In the genomic region with DNA sequence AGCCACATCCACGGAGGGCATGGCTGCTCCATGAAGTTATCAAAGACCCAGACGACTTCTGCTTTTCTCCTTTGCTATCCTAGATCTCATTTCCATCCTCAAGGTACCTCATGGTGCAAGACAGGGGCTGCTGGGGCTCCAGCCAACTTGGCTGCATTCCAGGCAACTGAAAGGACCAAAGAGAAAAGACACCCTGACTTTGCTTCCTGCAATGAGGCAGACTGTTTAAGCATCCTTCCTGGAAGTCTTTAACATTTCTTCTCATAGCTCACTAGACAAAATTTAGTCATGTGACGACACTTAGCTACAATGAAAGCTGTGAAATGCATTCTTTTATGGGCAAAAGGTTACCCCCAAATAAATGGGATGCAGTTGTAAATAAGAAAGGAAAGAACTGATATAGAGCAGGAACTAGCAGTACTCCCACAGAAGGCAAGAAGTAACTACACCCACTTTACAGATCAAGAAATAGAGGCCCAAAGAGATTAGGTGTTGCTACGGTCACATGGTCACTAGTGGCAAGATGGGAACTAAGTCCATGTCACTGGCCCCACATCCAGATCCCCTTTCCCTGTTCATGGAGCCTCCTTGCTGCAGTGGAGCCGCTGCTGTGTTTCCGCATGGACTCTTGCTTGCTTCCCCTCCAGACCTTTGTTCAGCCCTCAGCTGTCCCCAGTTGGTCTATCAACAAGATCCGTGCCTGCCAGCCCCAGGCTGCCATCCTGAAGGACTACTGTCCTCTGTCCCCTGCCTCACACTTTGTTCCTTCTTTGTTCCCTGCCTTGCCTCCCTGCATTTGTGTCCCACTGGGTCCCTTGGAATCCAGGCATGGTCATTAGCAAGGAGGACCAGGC, we compare ENCODE assay signal across 1 cellular context.
TF ChIP-seq lines count a peak whose summit lies in the region.

No MANE protein-coding gene starts in this region.

TF ChIP-seq in K562, 482 proteins besides CTCF, POLR2A, EP300 and RAD21 (continues in another document):
- no peak for TF ChIP-seq KAT2B (IDR thresholded peaks at IDR 0.05; ENCODE audit: low read depth, low read length)
- TF ChIP-seq SMARCA5 (IDR thresholded peaks at IDR 0.05) = peak; percentile 86; the same call in 1 of the 2 replicates
- TF ChIP-seq CREM (IDR thresholded peaks at IDR 0.05; ENCODE audit: low read depth) = no peak
- TF ChIP-seq ARNT (IDR thresholded peaks at IDR 0.05) = no peak
- no peak for TF ChIP-seq BHLHE40 (IDR thresholded peaks at IDR 0.05; ENCODE audit: low read length)
- TF ChIP-seq TCF3 (CRISPR knock-in tag; IDR thresholded peaks at IDR 0.05) = no peak
- TF ChIP-seq KDM4B (IDR thresholded peaks at IDR 0.05; ENCODE audit: borderline replicate concordance in 2 of 2, low read depth in 1 of 2) = no peak
- peak; percentile 91 for TF ChIP-seq SPI1 (IDR thresholded peaks at IDR 0.05; ENCODE audit: borderline replicate concordance, low read depth, low read length)
- TF ChIP-seq, protein P1, sequence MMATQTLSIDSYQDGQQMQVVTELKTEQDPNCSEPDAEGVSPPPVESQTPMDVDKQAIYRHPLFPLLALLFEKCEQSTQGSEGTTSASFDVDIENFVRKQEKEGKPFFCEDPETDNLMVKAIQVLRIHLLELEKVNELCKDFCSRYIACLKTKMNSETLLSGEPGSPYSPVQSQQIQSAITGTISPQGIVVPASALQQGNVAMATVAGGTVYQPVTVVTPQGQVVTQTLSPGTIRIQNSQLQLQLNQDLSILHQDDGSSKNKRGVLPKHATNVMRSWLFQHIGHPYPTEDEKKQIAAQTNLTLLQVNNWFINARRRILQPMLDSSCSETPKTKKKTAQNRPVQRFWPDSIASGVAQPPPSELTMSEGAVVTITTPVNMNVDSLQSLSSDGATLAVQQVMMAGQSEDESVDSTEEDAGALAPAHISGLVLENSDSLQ (IDR thresholded peaks at IDR 0.05) = no peak
- TF ChIP-seq, protein P2, sequence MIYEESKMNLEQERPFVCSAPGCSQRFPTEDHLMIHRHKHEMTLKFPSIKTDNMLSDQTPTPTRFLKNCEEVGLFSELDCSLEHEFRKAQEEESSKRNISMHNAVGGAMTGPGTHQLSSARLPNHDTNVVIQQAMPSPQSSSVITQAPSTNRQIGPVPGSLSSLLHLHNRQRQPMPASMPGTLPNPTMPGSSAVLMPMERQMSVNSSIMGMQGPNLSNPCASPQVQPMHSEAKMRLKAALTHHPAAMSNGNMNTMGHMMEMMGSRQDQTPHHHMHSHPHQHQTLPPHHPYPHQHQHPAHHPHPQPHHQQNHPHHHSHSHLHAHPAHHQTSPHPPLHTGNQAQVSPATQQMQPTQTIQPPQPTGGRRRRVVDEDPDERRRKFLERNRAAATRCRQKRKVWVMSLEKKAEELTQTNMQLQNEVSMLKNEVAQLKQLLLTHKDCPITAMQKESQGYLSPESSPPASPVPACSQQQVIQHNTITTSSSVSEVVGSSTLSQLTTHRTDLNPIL (CRISPR knock-in tag; IDR thresholded peaks at IDR 0.05) = no peak
- TF ChIP-seq COPS2 (conservative IDR thresholded peaks at IDR 0.05) = no peak
- TF ChIP-seq RCOR1 (IDR thresholded peaks at IDR 0.05; ENCODE audit: borderline replicate concordance in 1 of 2, low read depth in 2 of 2, low read length in 2 of 2) = peak in 1 of 2 experiments; percentile 72; a peak in 2 of 4 replicates
- TF ChIP-seq SMAD4 (CRISPR knock-in tag; conservative IDR thresholded peaks at IDR 0.05) = 0 out of 2 replicates have a peak, but pooled peaks have one; percentile 47
- TF ChIP-seq PHF21A (IDR thresholded peaks at IDR 0.05; ENCODE audit: borderline replicate concordance, low read depth) = no peak
- TF ChIP-seq, protein P3, sequence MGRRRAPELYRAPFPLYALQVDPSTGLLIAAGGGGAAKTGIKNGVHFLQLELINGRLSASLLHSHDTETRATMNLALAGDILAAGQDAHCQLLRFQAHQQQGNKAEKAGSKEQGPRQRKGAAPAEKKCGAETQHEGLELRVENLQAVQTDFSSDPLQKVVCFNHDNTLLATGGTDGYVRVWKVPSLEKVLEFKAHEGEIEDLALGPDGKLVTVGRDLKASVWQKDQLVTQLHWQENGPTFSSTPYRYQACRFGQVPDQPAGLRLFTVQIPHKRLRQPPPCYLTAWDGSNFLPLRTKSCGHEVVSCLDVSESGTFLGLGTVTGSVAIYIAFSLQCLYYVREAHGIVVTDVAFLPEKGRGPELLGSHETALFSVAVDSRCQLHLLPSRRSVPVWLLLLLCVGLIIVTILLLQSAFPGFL (CRISPR knock-in tag; IDR thresholded peaks at IDR 0.05) = 0 out of 2 replicates have a peak, but pooled peaks have one; percentile 28
- TF ChIP-seq, protein P4, sequence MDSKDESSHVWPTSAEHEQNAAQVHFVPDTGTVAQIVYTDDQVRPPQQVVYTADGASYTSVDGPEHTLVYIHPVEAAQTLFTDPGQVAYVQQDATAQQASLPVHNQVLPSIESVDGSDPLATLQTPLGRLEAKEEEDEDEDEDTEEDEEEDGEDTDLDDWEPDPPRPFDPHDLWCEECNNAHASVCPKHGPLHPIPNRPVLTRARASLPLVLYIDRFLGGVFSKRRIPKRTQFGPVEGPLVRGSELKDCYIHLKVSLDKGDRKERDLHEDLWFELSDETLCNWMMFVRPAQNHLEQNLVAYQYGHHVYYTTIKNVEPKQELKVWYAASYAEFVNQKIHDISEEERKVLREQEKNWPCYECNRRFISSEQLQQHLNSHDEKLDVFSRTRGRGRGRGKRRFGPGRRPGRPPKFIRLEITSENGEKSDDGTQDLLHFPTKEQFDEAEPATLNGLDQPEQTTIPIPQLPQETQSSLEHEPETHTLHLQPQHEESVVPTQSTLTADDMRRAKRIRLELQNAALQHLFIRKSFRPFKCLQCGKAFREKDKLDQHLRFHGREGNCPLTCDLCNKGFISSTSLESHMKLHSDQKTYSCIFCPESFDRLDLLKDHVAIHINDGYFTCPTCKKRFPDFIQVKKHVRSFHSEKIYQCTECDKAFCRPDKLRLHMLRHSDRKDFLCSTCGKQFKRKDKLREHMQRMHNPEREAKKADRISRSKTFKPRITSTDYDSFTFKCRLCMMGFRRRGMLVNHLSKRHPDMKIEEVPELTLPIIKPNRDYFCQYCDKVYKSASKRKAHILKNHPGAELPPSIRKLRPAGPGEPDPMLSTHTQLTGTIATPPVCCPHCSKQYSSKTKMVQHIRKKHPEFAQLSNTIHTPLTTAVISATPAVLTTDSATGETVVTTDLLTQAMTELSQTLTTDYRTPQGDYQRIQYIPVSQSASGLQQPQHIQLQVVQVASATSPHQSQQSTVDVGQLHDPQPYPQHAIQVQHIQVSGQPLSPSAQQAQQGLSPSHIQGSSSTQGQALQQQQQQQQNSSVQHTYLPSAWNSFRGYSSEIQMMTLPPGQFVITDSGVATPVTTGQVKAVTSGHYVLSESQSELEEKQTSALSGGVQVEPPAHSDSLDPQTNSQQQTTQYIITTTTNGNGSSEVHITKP (IDR thresholded peaks at IDR 0.05; ENCODE audit: partially characterized antibody) = no peak
- TF ChIP-seq ZNF134 (CRISPR knock-in tag; conservative IDR thresholded peaks at IDR 0.05) = no peak
- TF ChIP-seq FOS (IDR thresholded peaks at IDR 0.05; ENCODE audit: extremely low read depth, insufficient read length) = no peak
- TF ChIP-seq, protein P5, sequence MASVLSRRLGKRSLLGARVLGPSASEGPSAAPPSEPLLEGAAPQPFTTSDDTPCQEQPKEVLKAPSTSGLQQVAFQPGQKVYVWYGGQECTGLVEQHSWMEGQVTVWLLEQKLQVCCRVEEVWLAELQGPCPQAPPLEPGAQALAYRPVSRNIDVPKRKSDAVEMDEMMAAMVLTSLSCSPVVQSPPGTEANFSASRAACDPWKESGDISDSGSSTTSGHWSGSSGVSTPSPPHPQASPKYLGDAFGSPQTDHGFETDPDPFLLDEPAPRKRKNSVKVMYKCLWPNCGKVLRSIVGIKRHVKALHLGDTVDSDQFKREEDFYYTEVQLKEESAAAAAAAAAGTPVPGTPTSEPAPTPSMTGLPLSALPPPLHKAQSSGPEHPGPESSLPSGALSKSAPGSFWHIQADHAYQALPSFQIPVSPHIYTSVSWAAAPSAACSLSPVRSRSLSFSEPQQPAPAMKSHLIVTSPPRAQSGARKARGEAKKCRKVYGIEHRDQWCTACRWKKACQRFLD (CRISPR knock-in tag; IDR thresholded peaks at IDR 0.05) = 0 out of 2 replicates have a peak, but pooled peaks have one; percentile 28
- no peak for TF ChIP-seq MIER1 (IDR thresholded peaks at IDR 0.05; ENCODE audit: low read depth)
- TF ChIP-seq, protein P6, sequence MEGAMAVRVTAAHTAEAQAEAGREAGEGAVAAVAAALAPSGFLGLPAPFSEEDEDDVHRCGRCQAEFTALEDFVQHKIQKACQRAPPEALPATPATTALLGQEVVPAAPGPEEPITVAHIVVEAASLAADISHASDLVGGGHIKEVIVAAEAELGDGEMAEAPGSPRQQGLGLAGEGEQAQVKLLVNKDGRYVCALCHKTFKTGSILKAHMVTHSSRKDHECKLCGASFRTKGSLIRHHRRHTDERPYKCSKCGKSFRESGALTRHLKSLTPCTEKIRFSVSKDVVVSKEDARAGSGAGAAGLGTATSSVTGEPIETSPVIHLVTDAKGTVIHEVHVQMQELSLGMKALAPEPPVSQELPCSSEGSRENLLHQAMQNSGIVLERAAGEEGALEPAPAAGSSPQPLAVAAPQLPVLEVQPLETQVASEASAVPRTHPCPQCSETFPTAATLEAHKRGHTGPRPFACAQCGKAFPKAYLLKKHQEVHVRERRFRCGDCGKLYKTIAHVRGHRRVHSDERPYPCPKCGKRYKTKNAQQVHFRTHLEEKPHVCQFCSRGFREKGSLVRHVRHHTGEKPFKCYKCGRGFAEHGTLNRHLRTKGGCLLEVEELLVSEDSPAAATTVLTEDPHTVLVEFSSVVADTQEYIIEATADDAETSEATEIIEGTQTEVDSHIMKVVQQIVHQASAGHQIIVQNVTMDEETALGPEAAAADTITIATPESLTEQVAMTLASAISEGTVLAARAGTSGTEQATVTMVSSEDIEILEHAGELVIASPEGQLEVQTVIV (CRISPR knock-in tag; IDR thresholded peaks at IDR 0.05; ENCODE audit: borderline replicate concordance) = no peak
- TF ChIP-seq ZNF282 (CRISPR knock-in tag; IDR thresholded peaks at IDR 0.05) = no peak
- TF ChIP-seq, protein P7, sequence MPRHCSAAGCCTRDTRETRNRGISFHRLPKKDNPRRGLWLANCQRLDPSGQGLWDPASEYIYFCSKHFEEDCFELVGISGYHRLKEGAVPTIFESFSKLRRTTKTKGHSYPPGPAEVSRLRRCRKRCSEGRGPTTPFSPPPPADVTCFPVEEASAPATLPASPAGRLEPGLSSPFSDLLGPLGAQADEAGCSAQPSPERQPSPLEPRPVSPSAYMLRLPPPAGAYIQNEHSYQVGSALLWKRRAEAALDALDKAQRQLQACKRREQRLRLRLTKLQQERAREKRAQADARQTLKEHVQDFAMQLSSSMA (CRISPR knock-in tag; IDR thresholded peaks at IDR 0.05) = no peak
- no peak for TF ChIP-seq LCOR (CRISPR knock-in tag; IDR thresholded peaks at IDR 0.05)
- no peak for TF ChIP-seq ZBED1 (IDR thresholded peaks at IDR 0.05)
- no peak for TF ChIP-seq ZNF77 (CRISPR knock-in tag; IDR thresholded peaks at IDR 0.05)
- TF ChIP-seq PHB2 (IDR thresholded peaks at IDR 0.05; ENCODE audit: low read depth) = no peak
- TF ChIP-seq BCOR (IDR thresholded peaks at IDR 0.05) = peak; percentile 92
- TF ChIP-seq PPARD (CRISPR knock-in tag; IDR thresholded peaks at IDR 0.05) = no peak
- no peak for TF ChIP-seq ZKSCAN1 (IDR thresholded peaks at IDR 0.05; ENCODE audit: low read depth, low read length)
- no peak for TF ChIP-seq XRCC4 (IDR thresholded peaks at IDR 0.05; ENCODE audit: extremely low read depth, insufficient read depth, insufficient read length)
- TF ChIP-seq ZNF408 (CRISPR knock-in tag; IDR thresholded peaks at IDR 0.05; ENCODE audit: low read depth) = no peak
- no peak for TF ChIP-seq FOXJ2 (tag; IDR thresholded peaks at IDR 0.05)
- no peak for TF ChIP-seq TCF7 (IDR thresholded peaks at IDR 0.05; ENCODE audit: borderline replicate concordance)
- TF ChIP-seq, protein P8, sequence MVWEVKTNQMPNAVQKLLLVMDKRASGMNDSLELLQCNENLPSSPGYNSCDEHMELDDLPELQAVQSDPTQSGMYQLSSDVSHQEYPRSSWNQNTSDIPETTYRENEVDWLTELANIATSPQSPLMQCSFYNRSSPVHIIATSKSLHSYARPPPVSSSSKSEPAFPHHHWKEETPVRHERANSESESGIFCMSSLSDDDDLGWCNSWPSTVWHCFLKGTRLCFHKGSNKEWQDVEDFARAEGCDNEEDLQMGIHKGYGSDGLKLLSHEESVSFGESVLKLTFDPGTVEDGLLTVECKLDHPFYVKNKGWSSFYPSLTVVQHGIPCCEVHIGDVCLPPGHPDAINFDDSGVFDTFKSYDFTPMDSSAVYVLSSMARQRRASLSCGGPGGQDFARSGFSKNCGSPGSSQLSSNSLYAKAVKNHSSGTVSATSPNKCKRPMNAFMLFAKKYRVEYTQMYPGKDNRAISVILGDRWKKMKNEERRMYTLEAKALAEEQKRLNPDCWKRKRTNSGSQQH (CRISPR knock-in tag; IDR thresholded peaks at IDR 0.05) = no peak
- no peak for TF ChIP-seq NFE2 (IDR thresholded peaks at IDR 0.05; ENCODE audit: low read depth)
- peak; percentile 61; the same call in 1 of the 2 replicates for TF ChIP-seq TOE1 (IDR thresholded peaks at IDR 0.05; ENCODE audit: borderline replicate concordance)
- no peak for TF ChIP-seq TOE1 (CRISPR knock-in tag; IDR thresholded peaks at IDR 0.05; ENCODE audit: borderline replicate concordance, low read depth)
- TF ChIP-seq, protein P9, sequence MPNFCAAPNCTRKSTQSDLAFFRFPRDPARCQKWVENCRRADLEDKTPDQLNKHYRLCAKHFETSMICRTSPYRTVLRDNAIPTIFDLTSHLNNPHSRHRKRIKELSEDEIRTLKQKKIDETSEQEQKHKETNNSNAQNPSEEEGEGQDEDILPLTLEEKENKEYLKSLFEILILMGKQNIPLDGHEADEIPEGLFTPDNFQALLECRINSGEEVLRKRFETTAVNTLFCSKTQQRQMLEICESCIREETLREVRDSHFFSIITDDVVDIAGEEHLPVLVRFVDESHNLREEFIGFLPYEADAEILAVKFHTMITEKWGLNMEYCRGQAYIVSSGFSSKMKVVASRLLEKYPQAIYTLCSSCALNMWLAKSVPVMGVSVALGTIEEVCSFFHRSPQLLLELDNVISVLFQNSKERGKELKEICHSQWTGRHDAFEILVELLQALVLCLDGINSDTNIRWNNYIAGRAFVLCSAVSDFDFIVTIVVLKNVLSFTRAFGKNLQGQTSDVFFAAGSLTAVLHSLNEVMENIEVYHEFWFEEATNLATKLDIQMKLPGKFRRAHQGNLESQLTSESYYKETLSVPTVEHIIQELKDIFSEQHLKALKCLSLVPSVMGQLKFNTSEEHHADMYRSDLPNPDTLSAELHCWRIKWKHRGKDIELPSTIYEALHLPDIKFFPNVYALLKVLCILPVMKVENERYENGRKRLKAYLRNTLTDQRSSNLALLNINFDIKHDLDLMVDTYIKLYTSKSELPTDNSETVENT (CRISPR knock-in tag; IDR thresholded peaks at IDR 0.05) = no peak
- TF ChIP-seq XRCC5 (IDR thresholded peaks at IDR 0.05; ENCODE audit: low read depth, low read length) = no peak
- TF ChIP-seq, protein P10, sequence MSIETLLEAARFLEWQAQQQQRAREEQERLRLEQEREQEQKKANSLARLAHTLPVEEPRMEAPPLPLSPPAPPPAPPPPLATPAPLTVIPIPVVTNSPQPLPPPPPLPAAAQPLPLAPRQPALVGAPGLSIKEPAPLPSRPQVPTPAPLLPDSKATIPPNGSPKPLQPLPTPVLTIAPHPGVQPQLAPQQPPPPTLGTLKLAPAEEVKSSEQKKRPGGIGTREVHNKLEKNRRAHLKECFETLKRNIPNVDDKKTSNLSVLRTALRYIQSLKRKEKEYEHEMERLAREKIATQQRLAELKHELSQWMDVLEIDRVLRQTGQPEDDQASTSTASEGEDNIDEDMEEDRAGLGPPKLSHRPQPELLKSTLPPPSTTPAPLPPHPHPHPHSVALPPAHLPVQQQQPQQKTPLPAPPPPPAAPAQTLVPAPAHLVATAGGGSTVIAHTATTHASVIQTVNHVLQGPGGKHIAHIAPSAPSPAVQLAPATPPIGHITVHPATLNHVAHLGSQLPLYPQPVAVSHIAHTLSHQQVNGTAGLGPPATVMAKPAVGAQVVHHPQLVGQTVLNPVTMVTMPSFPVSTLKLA (conservative IDR thresholded peaks at IDR 0.05) = no peak
- no peak for TF ChIP-seq ZNF354B (CRISPR knock-in tag; IDR thresholded peaks at IDR 0.05)
- TF ChIP-seq U2AF1 (optimal IDR thresholded peaks at IDR 0.05; ENCODE audit: low read depth, low read length) = no peak
